Comparison of ENCODE assay signal across 1 cellular context in the genomic region with DNA sequence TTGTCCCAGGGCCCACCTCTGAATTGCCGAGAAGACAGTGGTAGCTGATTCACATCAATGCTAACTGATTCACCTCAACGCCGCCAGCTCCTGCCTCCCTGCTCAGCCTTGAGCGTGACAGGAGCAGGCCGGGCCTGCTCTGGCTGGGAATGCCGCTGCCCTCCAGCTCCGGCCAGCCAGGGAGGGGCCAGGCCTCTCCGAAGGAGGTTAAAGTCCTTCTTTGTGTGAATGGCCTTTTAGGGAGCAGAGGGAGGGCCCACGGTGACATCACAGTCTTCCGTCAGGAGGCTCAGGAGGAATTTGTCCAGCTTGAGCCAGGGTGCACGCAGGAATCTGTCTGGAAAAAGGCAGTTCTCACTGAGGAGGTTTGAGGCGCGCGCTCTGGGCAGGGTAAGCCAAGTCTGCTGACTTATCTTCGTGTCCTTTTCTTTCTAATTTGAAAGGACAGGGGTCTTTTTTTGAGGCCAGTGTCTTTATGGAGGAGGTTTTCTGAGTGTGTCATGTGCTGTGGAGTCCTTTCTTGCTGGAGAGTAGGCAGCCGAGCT.
TF ChIP-seq lines count a peak whose summit lies in the region.

No MANE protein-coding gene starts in this region.

TF ChIP-seq in HepG2, 621 proteins besides CTCF, POLR2A, EP300 and RAD21 (continued from another document and continues in another):
- TF ChIP-seq, protein P1, sequence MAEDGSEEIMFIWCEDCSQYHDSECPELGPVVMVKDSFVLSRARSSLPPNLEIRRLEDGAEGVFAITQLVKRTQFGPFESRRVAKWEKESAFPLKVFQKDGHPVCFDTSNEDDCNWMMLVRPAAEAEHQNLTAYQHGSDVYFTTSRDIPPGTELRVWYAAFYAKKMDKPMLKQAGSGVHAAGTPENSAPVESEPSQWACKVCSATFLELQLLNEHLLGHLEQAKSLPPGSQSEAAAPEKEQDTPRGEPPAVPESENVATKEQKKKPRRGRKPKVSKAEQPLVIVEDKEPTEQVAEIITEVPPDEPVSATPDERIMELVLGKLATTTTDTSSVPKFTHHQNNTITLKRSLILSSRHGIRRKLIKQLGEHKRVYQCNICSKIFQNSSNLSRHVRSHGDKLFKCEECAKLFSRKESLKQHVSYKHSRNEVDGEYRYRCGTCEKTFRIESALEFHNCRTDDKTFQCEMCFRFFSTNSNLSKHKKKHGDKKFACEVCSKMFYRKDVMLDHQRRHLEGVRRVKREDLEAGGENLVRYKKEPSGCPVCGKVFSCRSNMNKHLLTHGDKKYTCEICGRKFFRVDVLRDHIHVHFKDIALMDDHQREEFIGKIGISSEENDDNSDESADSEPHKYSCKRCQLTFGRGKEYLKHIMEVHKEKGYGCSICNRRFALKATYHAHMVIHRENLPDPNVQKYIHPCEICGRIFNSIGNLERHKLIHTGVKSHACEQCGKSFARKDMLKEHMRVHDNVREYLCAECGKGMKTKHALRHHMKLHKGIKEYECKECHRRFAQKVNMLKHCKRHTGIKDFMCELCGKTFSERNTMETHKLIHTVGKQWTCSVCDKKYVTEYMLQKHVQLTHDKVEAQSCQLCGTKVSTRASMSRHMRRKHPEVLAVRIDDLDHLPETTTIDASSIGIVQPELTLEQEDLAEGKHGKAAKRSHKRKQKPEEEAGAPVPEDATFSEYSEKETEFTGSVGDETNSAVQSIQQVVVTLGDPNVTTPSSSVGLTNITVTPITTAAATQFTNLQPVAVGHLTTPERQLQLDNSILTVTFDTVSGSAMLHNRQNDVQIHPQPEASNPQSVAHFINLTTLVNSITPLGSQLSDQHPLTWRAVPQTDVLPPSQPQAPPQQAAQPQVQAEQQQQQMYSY (CRISPR knock-in tag; IDR thresholded peaks at IDR 0.05) = no peak
- TF ChIP-seq, protein P2, sequence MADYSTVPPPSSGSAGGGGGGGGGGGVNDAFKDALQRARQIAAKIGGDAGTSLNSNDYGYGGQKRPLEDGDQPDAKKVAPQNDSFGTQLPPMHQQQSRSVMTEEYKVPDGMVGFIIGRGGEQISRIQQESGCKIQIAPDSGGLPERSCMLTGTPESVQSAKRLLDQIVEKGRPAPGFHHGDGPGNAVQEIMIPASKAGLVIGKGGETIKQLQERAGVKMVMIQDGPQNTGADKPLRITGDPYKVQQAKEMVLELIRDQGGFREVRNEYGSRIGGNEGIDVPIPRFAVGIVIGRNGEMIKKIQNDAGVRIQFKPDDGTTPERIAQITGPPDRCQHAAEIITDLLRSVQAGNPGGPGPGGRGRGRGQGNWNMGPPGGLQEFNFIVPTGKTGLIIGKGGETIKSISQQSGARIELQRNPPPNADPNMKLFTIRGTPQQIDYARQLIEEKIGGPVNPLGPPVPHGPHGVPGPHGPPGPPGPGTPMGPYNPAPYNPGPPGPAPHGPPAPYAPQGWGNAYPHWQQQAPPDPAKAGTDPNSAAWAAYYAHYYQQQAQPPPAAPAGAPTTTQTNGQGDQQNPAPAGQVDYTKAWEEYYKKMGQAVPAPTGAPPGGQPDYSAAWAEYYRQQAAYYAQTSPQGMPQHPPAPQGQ (CRISPR knock-in tag; IDR thresholded peaks at IDR 0.05; ENCODE audit: borderline replicate concordance) = no peak
- TF ChIP-seq, protein P3, sequence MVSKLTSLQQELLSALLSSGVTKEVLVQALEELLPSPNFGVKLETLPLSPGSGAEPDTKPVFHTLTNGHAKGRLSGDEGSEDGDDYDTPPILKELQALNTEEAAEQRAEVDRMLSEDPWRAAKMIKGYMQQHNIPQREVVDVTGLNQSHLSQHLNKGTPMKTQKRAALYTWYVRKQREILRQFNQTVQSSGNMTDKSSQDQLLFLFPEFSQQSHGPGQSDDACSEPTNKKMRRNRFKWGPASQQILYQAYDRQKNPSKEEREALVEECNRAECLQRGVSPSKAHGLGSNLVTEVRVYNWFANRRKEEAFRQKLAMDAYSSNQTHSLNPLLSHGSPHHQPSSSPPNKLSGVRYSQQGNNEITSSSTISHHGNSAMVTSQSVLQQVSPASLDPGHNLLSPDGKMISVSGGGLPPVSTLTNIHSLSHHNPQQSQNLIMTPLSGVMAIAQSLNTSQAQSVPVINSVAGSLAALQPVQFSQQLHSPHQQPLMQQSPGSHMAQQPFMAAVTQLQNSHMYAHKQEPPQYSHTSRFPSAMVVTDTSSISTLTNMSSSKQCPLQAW (CRISPR knock-in tag; IDR thresholded peaks at IDR 0.05) = peak; percentile 85
- TF ChIP-seq HCFC1 (IDR thresholded peaks at IDR 0.05; ENCODE audit: low read depth, low read length) (no peak), DNMT3B (CRISPR knock-in tag; conservative IDR thresholded peaks at IDR 0.05) (no peak), AKAP8 (CRISPR knock-in tag; IDR thresholded peaks at IDR 0.05) (no peak), ZNF329 (CRISPR knock-in tag; IDR thresholded peaks at IDR 0.05; ENCODE audit: low read depth) (no peak), ATRX (CRISPR knock-in tag; IDR thresholded peaks at IDR 0.05; ENCODE audit: borderline replicate concordance) (no peak), ATF7 (IDR thresholded peaks at IDR 0.05) (peak; percentile 26; the same call in 1 of the 2 replicates), ATF7 (CRISPR knock-in tag; IDR thresholded peaks at IDR 0.05) (0 out of 2 replicates have a peak, but pooled peaks have one; percentile 18), ZNF232 (CRISPR knock-in tag; IDR thresholded peaks at IDR 0.05; ENCODE audit: borderline replicate concordance) (peak; percentile 80; the same call in 1 of the 2 replicates), NR2F6 (IDR thresholded peaks at IDR 0.05) (0 out of 2 replicates have a peak, but pooled peaks have one; percentile 23), NR2F6 (CRISPR knock-in tag; IDR thresholded peaks at IDR 0.05) (peak; percentile 56), ZNF556 (CRISPR knock-in tag; IDR thresholded peaks at IDR 0.05; ENCODE audit: borderline replicate concordance) (peak; percentile 63; the same call in 1 of the 2 replicates), ZNF101 (CRISPR knock-in tag; IDR thresholded peaks at IDR 0.05; ENCODE audit: borderline replicate concordance, low read depth) (no peak), PTBP1 (IDR thresholded peaks at IDR 0.05; ENCODE audit: low read depth, low read length, poor library complexity, severe bottlenecking) (no peak), MBD4 (IDR thresholded peaks at IDR 0.05; ENCODE audit: borderline replicate concordance, low read length) (no peak), IKZF1 (IDR thresholded peaks at IDR 0.05) (no peak), ESRRA (CRISPR knock-in tag; IDR thresholded peaks at IDR 0.05; ENCODE audit: low read depth) (0 out of 2 replicates have a peak, but pooled peaks have one; percentile 61), ELF4 (CRISPR knock-in tag; IDR thresholded peaks at IDR 0.05; ENCODE audit: borderline replicate concordance) (no peak), KLF15 (CRISPR knock-in tag; IDR thresholded peaks at IDR 0.05; ENCODE audit: borderline replicate concordance) (no peak), HNRNPLL (IDR thresholded peaks at IDR 0.05; ENCODE audit: low read depth, low read length, poor library complexity, severe bottlenecking) (peak; percentile 52), SMAD1 (CRISPR knock-in tag; IDR thresholded peaks at IDR 0.05; ENCODE audit: borderline replicate concordance, low read depth) (no peak), STAT5B (CRISPR knock-in tag; IDR thresholded peaks at IDR 0.05) (no peak), NFRKB (IDR thresholded peaks at IDR 0.05) (no peak), DPF2 (CRISPR knock-in tag; IDR thresholded peaks at IDR 0.05; ENCODE audit: borderline replicate concordance, low read depth) (no peak), ZNF460 (CRISPR knock-in tag; IDR thresholded peaks at IDR 0.05; ENCODE audit: borderline replicate concordance) (no peak), FOXK2 (IDR thresholded peaks at IDR 0.05) (no peak), CEBPG (CRISPR knock-in tag; IDR thresholded peaks at IDR 0.05) (peak; percentile 49), SOX5 (CRISPR knock-in tag; IDR thresholded peaks at IDR 0.05; ENCODE audit: borderline replicate concordance) (peak; percentile 82; the same call in 1 of the 2 replicates), TCF7 (IDR thresholded peaks at IDR 0.05; ENCODE audit: low read depth) (no peak), ZMYM3 (CRISPR knock-in tag; IDR thresholded peaks at IDR 0.05) (0 out of 2 replicates have a peak, but pooled peaks have one; percentile 23), ATAD3A (CRISPR knock-in tag; IDR thresholded peaks at IDR 0.05) (no peak), ZNF44 (CRISPR knock-in tag; IDR thresholded peaks at IDR 0.05) (no peak), CHD2 (IDR thresholded peaks at IDR 0.05; ENCODE audit: low read depth, low read length) (no peak), TMF1 (CRISPR knock-in tag; IDR thresholded peaks at IDR 0.05; ENCODE audit: low read depth) (no peak), TARDBP (CRISPR knock-in tag; IDR thresholded peaks at IDR 0.05) (peak; percentile 41; the same call in 1 of the 2 replicates), ADNP (CRISPR knock-in tag; IDR thresholded peaks at IDR 0.05) (no peak), ZNF230 (CRISPR knock-in tag; IDR thresholded peaks at IDR 0.05) (peak; percentile 24; the same call in 1 of the 2 replicates), ZNF432 (CRISPR knock-in tag; IDR thresholded peaks at IDR 0.05; ENCODE audit: borderline replicate concordance) (no peak), MTA1 (CRISPR knock-in tag; IDR thresholded peaks at IDR 0.05; ENCODE audit: borderline replicate concordance) (peak; percentile 33; the same call in 1 of the 2 replicates), HHEX (CRISPR knock-in tag; IDR thresholded peaks at IDR 0.05) (no peak), ZNF124 (CRISPR knock-in tag; IDR thresholded peaks at IDR 0.05) (0 out of 2 replicates have a peak, but pooled peaks have one; percentile 61), ZNF75D (CRISPR knock-in tag; IDR thresholded peaks at IDR 0.05; ENCODE audit: borderline replicate concordance) (no peak), SOX6 (IDR thresholded peaks at IDR 0.05) (no peak), SOX6 (CRISPR knock-in tag; IDR thresholded peaks at IDR 0.05) (peak; percentile 86), EHMT2 (IDR thresholded peaks at IDR 0.05; ENCODE audit: borderline replicate concordance, low read depth, low read length) (no peak; the same call in 1 of the 2 replicates), REPIN1 (CRISPR knock-in tag; IDR thresholded peaks at IDR 0.05; ENCODE audit: borderline replicate concordance, low read depth) (peak; percentile 49; the same call in 1 of the 2 replicates), RORA (CRISPR knock-in tag; IDR thresholded peaks at IDR 0.05) (no peak), KAT2B (IDR thresholded peaks at IDR 0.05; ENCODE audit: borderline replicate concordance, low read depth, low read length) (no peak), KDM3A (CRISPR knock-in tag; IDR thresholded peaks at IDR 0.05; ENCODE audit: low read depth) (peak; percentile 72; the same call in 1 of the 2 replicates), ZSCAN21 (CRISPR knock-in tag; IDR thresholded peaks at IDR 0.05; ENCODE audit: borderline replicate concordance) (0 out of 2 replicates have a peak, but pooled peaks have one; percentile 16)
- TF ChIP-seq, protein P4, sequence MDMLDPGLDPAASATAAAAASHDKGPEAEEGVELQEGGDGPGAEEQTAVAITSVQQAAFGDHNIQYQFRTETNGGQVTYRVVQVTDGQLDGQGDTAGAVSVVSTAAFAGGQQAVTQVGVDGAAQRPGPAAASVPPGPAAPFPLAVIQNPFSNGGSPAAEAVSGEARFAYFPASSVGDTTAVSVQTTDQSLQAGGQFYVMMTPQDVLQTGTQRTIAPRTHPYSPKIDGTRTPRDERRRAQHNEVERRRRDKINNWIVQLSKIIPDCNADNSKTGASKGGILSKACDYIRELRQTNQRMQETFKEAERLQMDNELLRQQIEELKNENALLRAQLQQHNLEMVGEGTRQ (IDR thresholded peaks at IDR 0.05; ENCODE audit: low read depth, low read length) = no peak
- TF ChIP-seq, protein P4 (CRISPR knock-in tag; IDR thresholded peaks at IDR 0.05; ENCODE audit: borderline replicate concordance) = peak; percentile 67; the same call in 1 of the 2 replicates
- TF ChIP-seq, protein P5, sequence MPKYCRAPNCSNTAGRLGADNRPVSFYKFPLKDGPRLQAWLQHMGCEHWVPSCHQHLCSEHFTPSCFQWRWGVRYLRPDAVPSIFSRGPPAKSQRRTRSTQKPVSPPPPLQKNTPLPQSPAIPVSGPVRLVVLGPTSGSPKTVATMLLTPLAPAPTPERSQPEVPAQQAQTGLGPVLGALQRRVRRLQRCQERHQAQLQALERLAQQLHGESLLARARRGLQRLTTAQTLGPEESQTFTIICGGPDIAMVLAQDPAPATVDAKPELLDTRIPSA (CRISPR knock-in tag; IDR thresholded peaks at IDR 0.05; ENCODE audit: borderline replicate concordance) = no peak
- TF ChIP-seq, protein P6, sequence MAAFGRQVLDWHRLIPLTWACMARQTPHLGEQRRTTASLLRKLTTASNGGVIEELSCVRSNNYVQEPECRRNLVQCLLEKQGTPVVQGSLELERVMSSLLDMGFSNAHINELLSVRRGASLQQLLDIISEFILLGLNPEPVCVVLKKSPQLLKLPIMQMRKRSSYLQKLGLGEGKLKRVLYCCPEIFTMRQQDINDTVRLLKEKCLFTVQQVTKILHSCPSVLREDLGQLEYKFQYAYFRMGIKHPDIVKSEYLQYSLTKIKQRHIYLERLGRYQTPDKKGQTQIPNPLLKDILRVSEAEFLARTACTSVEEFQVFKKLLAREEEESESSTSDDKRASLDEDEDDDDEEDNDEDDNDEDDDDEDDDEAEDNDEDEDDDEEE (CRISPR knock-in tag; IDR thresholded peaks at IDR 0.05) = no peak
- TF ChIP-seq, protein P7, sequence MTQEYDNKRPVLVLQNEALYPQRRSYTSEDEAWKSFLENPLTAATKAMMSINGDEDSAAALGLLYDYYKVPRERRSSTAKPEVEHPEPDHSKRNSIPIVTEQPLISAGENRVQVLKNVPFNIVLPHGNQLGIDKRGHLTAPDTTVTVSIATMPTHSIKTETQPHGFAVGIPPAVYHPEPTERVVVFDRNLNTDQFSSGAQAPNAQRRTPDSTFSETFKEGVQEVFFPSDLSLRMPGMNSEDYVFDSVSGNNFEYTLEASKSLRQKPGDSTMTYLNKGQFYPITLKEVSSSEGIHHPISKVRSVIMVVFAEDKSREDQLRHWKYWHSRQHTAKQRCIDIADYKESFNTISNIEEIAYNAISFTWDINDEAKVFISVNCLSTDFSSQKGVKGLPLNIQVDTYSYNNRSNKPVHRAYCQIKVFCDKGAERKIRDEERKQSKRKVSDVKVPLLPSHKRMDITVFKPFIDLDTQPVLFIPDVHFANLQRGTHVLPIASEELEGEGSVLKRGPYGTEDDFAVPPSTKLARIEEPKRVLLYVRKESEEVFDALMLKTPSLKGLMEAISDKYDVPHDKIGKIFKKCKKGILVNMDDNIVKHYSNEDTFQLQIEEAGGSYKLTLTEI (CRISPR knock-in tag; conservative IDR thresholded peaks at IDR 0.05) = no peak
